22 cellular contexts compared by ENCODE assay signal in genomic region chr7:22417841-22418240, GRCh38.
DNase-seq lines count a peak whose midpoint lies in the region; ATAC-seq and TF ChIP-seq lines count a peak whose summit lies in the region.
"Had no signal": no experiment of that assay in that cellular context is flagged by ENCODE, and none has a peak within 500 bp of the region (broad histone marks: within the 10 kb centered on the region; RNA-seq: fewer than 3 reads in every experiment).

No MANE protein-coding gene starts in this region.

- H3K9me3 Mint-ChIP-seq in stimulated activated naive CD8-positive, alpha-beta T cell treated with anti-CD3 and anti-CD28 coated beads, Interleukin-15, amount 100 ng/mL, for 72 hours = no peaks in the 10 kb centered on the region
- H3K9me3 Mint-ChIP-seq in endothelial cell (ENCODE audit: unreplicated experiment) = no peaks in the 10 kb centered on the region
- H3K9me3 Mint-ChIP-seq: CD4-positive, alpha-beta memory T cell; HFFc6 had no signal

- TF ChIP-seq CTCF in endothelial cell (IDR thresholded peaks at IDR 0.05; ENCODE audit: unreplicated experiment) (no peak), spleen (IDR thresholded peaks at IDR 0.05 in 8 of 11, conservative IDR thresholded peaks at IDR 0.05 in 3 of 11) (no peak)

- H3K36me3 ChIP-seq in spleen = no peaks in the 10 kb centered on the region
- H3K36me3 ChIP-seq: HAP-1 had no signal

- ATAC-seq in stimulated activated naive CD8-positive, alpha-beta T cell treated with anti-CD3 and anti-CD28 coated beads, Interleukin-15, amount 100 ng/mL, for 72 hours = peak; percentile 9
- ATAC-seq in stimulated activated naive CD8-positive, alpha-beta T cell treated with anti-CD3 and anti-CD28 coated beads, Interleukin-15, Interleukin-2, amounts not matched to agents 100 U/mL and 50 U/mL, for 24 hours = no peak
- no peak for ATAC-seq in HG03432 (IDR thresholded peaks at IDR 0.05; ENCODE audit: unreplicated experiment)
- ATAC-seq: A549 had no signal

- no peaks in the 10 kb centered on the region for H3K4me1 Mint-ChIP-seq in stimulated activated naive CD8-positive, alpha-beta T cell treated with anti-CD3 and anti-CD28 coated beads, Interleukin-15, amount 100 ng/mL, for 72 hours
- H3K4me1 Mint-ChIP-seq in endothelial cell (ENCODE audit: unreplicated experiment) = peaks cover 31% of the 10 kb centered on the region
- H3K4me1 Mint-ChIP-seq: CD4-positive, alpha-beta memory T cell had no signal

- TF ChIP-seq POLR2A in spleen (IDR thresholded peaks at IDR 0.05) = no peak

- no peak overlapping the region for H3K4me3 ChIP-seq in spleen
- H3K4me3 ChIP-seq: A549, HAP-1 had no signal

- no peaks in the 10 kb centered on the region for H3K9me3 ChIP-seq in spleen
- H3K9me3 ChIP-seq: A549, HAP-1 had no signal

- no peaks in the 10 kb centered on the region for H3K4me1 ChIP-seq in spleen
- H3K4me1 ChIP-seq: A549 had no signal

- DNase-seq in stimulated activated naive CD8-positive, alpha-beta T cell treated with anti-CD3 and anti-CD28 coated beads, Interleukin-15, amount 100 ng/mL, for 72 hours = no peak
- DNase-seq in stimulated activated naive CD8-positive, alpha-beta T cell treated with anti-CD3 and anti-CD28 coated beads, Interleukin-15, Interleukin-2, amounts not matched to agents 100 U/mL and 50 U/mL, for 24 hours = no peak
- DNase-seq in endothelial cell (ENCODE audit: low spot score) (peak; percentile 12), lung microvascular endothelial cell (ENCODE audit: low read depth in 2 of 2) (peak; percentile 33 to 39), spleen (no peak), HuH-7 (ENCODE audit: low spot score) (no peak)
- DNase-seq in NK-92 treated with Interleukin-12 subunit alpha and Interleukin-12 subunit beta, amount 100 ng/mL, for 24 hours (lab: John Stamatoyannopoulos, UW) = no peak
- DNase-seq: 8988T; ACHN; AML-193; C1 segment of cervical spinal cord; Calu3; CD4-positive, alpha-beta memory T cell; COR-L47; DMS53; DMS79 treated with DMSO at 0.1 percent for 48 hours; GF-D8; GOT3; HFFc6 had no signal

- intact Hi-C loops in spleen (cut with DNase I; ENCODE audit: low total_unique reads) = no loop called here

- H3K27ac Mint-ChIP-seq in stimulated activated naive CD8-positive, alpha-beta T cell treated with anti-CD3 and anti-CD28 coated beads, Interleukin-15, amount 100 ng/mL, for 72 hours = no peak overlapping the region
- peak overlapping the region; percentile 61 for H3K27ac Mint-ChIP-seq in endothelial cell (ENCODE audit: unreplicated experiment)
- H3K27ac Mint-ChIP-seq: CD4-positive, alpha-beta memory T cell; HFFc6 had no signal

- H3K27me3 ChIP-seq in spleen (replicated peaks in 1 of 7) = no peaks in the 10 kb centered on the region

- H3K27ac ChIP-seq in spleen = peak overlapping the region; percentile 53 to 86 (median 74)
- H3K27ac ChIP-seq: A549 had no signal

- H3K4me3 Mint-ChIP-seq in stimulated activated naive CD8-positive, alpha-beta T cell treated with anti-CD3 and anti-CD28 coated beads, Interleukin-15, amount 100 ng/mL, for 72 hours = no peak overlapping the region
- H3K4me3 Mint-ChIP-seq in endothelial cell (ENCODE audit: unreplicated experiment) = no peak overlapping the region
- H3K4me3 Mint-ChIP-seq: CD4-positive, alpha-beta memory T cell; HFFc6 had no signal

- no peaks in the 10 kb centered on the region for H3K36me3 Mint-ChIP-seq in endothelial cell (ENCODE audit: low read depth, unreplicated experiment)
- H3K36me3 Mint-ChIP-seq: CD4-positive, alpha-beta memory T cell had no signal

- no peaks in the 10 kb centered on the region for H3K27me3 Mint-ChIP-seq in stimulated activated naive CD8-positive, alpha-beta T cell treated with anti-CD3 and anti-CD28 coated beads, Interleukin-15, amount 100 ng/mL, for 72 hours
- no peaks in the 10 kb centered on the region for H3K27me3 Mint-ChIP-seq in endothelial cell (ENCODE audit: unreplicated experiment)

- 58 to 71% (median 66%) methylated on average over 5 of the region's 5 CpGs for WGBS in spleen, 5 donors

Comparison
In these comparisons a context has a peak if more than half of its experiments do, and no peak if none do; other contexts are left out.
1. DNase-seq: peak in endothelial cell (single experiment) and lung microvascular endothelial cell (2 of 2); none in stimulated activated naive CD8-positive, alpha-beta T cell treated with anti-CD3 and anti-CD28 coated beads, Interleukin-15, amount 100 ng/mL, for 72 hours (0 of 2), stimulated activated naive CD8-positive, alpha-beta T cell treated with anti-CD3 and anti-CD28 coated beads, Interleukin-15, Interleukin-2, amounts not matched to agents 100 U/mL and 50 U/mL, for 24 hours (single experiment), spleen (single experiment), HuH-7 (single experiment) and NK-92 treated with Interleukin-12 subunit alpha and Interleukin-12 subunit beta, amount 100 ng/mL, for 24 hours (single experiment).